Comparison of ENCODE assay signal across 8 cellular contexts in genomic region chr7:44038961-44039558, GRCh38. TPM values are rescaled to one million over a fixed set of nuclear protein-coding genes. Genes with fewer than 3 reads are reported as not detected.
DNase-seq lines count a peak whose midpoint lies in the region; ATAC-seq, FAIRE-seq and TF ChIP-seq lines count a peak whose summit lies in the region.
"Not testable (repeated sequence)": the region's sequence is repeated elsewhere in the genome, so short reads cannot be mapped to it uniquely, and the experiment has no call there.

No MANE protein-coding gene starts in this region.

- not testable (repeated sequence) for H3K4me1 ChIP-seq in SJCRH30

- peak overlapping the region; percentile 78 to 89 for H3K27ac Mint-ChIP-seq in natural killer cell

- H3K4me1 Mint-ChIP-seq in natural killer cell: peaks cover 5 to 14% of the 10 kb centered on the region in 2 donors

- FAIRE-seq in H54 (lab: Jason Lieb, UNC): not testable (repeated sequence)

- not testable (repeated sequence) for H3K27ac ChIP-seq in SJCRH30

- intact Hi-C loops in natural killer cell (cut with micrococcal nuclease): not testable (repeated sequence)

- not testable (repeated sequence) for H3K27me3 Mint-ChIP-seq in natural killer cell (ENCODE audit: low read depth in 2 of 2)

- not testable (repeated sequence) for H3K27me3 ChIP-seq in MG63, SJCRH30

- not testable (repeated sequence) for H3K4me3 ChIP-seq in MG63
- H3K4me3 ChIP-seq in SJCRH30 (0 out of 2 replicates have a peak overlapping the region, but pooled peaks have one; percentile 21), fibroblast of mammary gland (ENCODE audit: control insufficient read depth, low read depth, low read length) (peak overlapping the region; percentile 24)

- not testable (repeated sequence) for H3K9me3 ChIP-seq in MG63; SJCRH30 (replicated peaks)

- not testable (repeated sequence) for H3K36me3 Mint-ChIP-seq in natural killer cell

- H3K4me3 Mint-ChIP-seq in natural killer cell: peak overlapping the region; percentile 60

- ATAC-seq in natural killer cell: peak; percentile 80 to 92 (median 81)

- TF ChIP-seq CTCF in fibroblast of mammary gland (conservative IDR thresholded peaks at IDR 0.05; ENCODE audit: control insufficient read depth, insufficient read depth, low read depth, low read length); natural killer cell (IDR thresholded peaks at IDR 0.05): not testable (repeated sequence)

- DNase-seq in DMS53 treated with DMSO at 0.1 percent for 48 hours (lab: John Stamatoyannopoulos, UW; ENCODE audit: unreplicated experiment) (peak; percentile 91), H54 (ENCODE audit: insufficient read length, low spot score) (peak; percentile 52), MG63 (peak; percentile 56), SJCRH30 (peak; percentile 90 to 91), activated gamma-delta T cell (lab: John Stamatoyannopoulos, UW) (peak; percentile 63), fibroblast of mammary gland (ENCODE audit: low read depth) (peak; percentile 55), natural killer cell (peak; percentile 93)
- DNase-seq in stimulated activated CD8-positive, alpha-beta memory T cell treated with anti-CD3 and anti-CD28 coated beads, Interleukin-7, amount 100 ng/mL, for 48 hours (ENCODE audit: extremely low read depth in 1 of 2, low read depth in 1 of 2): peak; percentile 69 to 70

- not testable (repeated sequence) for TF ChIP-seq POLR2A in H54 (IDR thresholded peaks at IDR 0.05; ENCODE audit: low read depth, low read length)

- not testable (repeated sequence) for H3K36me3 ChIP-seq in MG63, SJCRH30

- H3K9me3 Mint-ChIP-seq in natural killer cell: not testable (repeated sequence)

RNA-seq across cellular contexts. Expression of gene DBNL, which starts 5.4 kb away (rescaled TPM):
- total RNA-seq in MG63 (2014; rRNA removed; shearing (Covaris generic); ENCODE audit: low replicate concordance): 103 and 166 TPM in 2 replicates
- total RNA-seq in SJCRH30 (2014; rRNA removed; shearing (Covaris generic)): 51.9 and 54.4 TPM in 2 replicates
- total RNA-seq in natural killer cell: 100 to 1,000 TPM; 123 to 129 (median 129) TPM

RNA-seq across cellular contexts. Expression of gene PGAM2, which starts 26.3 kb away (rescaled TPM):
- not detected in 2 replicates for total RNA-seq in MG63 (2014; rRNA removed; shearing (Covaris generic); ENCODE audit: low replicate concordance)
- not detected in 2 replicates for total RNA-seq in SJCRH30 (2014; rRNA removed; shearing (Covaris generic))
- total RNA-seq in natural killer cell: 1 to 10 TPM; 1.0 to 1.9 (median 1.5) TPM

RNA-seq across cellular contexts. Expression of gene SPDYE1, which starts 41.4 kb away (rescaled TPM):
- not detected in 2 replicates for total RNA-seq in MG63 (2014; rRNA removed; shearing (Covaris generic); ENCODE audit: low replicate concordance)
- total RNA-seq in SJCRH30 (2014; rRNA removed; shearing (Covaris generic)): not detected in 2 replicates
- total RNA-seq in natural killer cell: under 1 TPM in 2 of 3 donors, not detected in 1; 0.18 to 0.24 TPM

RNA-seq across cellular contexts. Expression of gene POLM, which starts 43.3 kb away (rescaled TPM):
- total RNA-seq in MG63 (2014; rRNA removed; shearing (Covaris generic); ENCODE audit: low replicate concordance): 9.4 and 10.8 TPM in 2 replicates
- 7.6 and 7.9 TPM in 2 replicates for total RNA-seq in SJCRH30 (2014; rRNA removed; shearing (Covaris generic))
- 10 to 100 TPM; 41.7 to 74.1 (median 50.9) TPM for total RNA-seq in natural killer cell
